14 cellular contexts compared by ENCODE assay signal in genomic region chr1:103460496-103460895, GRCh38.
DNase-seq lines count a peak whose midpoint lies in the region; ATAC-seq, FAIRE-seq and TF ChIP-seq lines count a peak whose summit lies in the region.
"Had no signal": no experiment of that assay in that cellular context is flagged by ENCODE, and none has a peak within 500 bp of the region (broad histone marks: within the 10 kb centered on the region; RNA-seq: fewer than 3 reads in every experiment).

No MANE protein-coding gene starts in this region.

- no peak for ATAC-seq in natural killer cell treated with Interleukin-12 subunit alpha and Interleukin-12 subunit beta and Interleukin-15 and Interleukin-18, amount 100 ng/mL, for 72 hours
- ATAC-seq in stimulated activated naive CD8-positive, alpha-beta T cell treated with anti-CD3 and anti-CD28 coated beads, Interleukin-15, Interleukin-2, amounts not matched to agents 100 U/mL and 50 U/mL, for 24 hours = no peak

- H3K4me1 Mint-ChIP-seq in astrocyte (ENCODE audit: low read depth, unreplicated experiment) (peaks cover 26% of the 10 kb centered on the region), neural crest cell (peaks cover 30% of the 10 kb centered on the region)
- no peaks in the 10 kb centered on the region for H3K4me1 Mint-ChIP-seq in natural killer cell treated with Interleukin-12 subunit alpha and Interleukin-12 subunit beta and Interleukin-15 and Interleukin-18, amount 100 ng/mL, for 72 hours (ENCODE audit: low read depth in 2 of 2)
- H3K4me1 Mint-ChIP-seq: CD4-positive, alpha-beta memory T cell had no signal

- DNase-seq in astrocyte (ENCODE audit: low read depth) (no peak), neural crest cell (ENCODE audit: low read depth, low spot score) (no peak), osteoblast (ENCODE audit: insufficient read length, low spot score, missing footprints) (peak; percentile 17), EL (no peak), dermis blood vessel endothelial cell (no peak)
- DNase-seq in natural killer cell treated with Interleukin-12 subunit alpha and Interleukin-12 subunit beta and Interleukin-15 and Interleukin-18, amount 100 ng/mL, for 72 hours (ENCODE audit: low spot score) = no peak
- DNase-seq in stimulated activated naive CD8-positive, alpha-beta T cell treated with anti-CD3 and anti-CD28 coated beads, Interleukin-15, Interleukin-2, amounts not matched to agents 100 U/mL and 50 U/mL, for 24 hours = no peak
- DNase-seq: C1 segment of cervical spinal cord, Calu3, GOT3 had no signal

- H3K4me3 ChIP-seq in astrocyte (ENCODE audit: insufficient read depth, low read depth, low read length) (no peak overlapping the region), osteoblast (ENCODE audit: insufficient read depth, low read length) (no peak overlapping the region)
- H3K4me3 ChIP-seq: HAP-1 had no signal

- H3K4me1 ChIP-seq in astrocyte (ENCODE audit: insufficient read depth, low read length) (no peaks in the 10 kb centered on the region), osteoblast (ENCODE audit: insufficient read depth, low read length) (no peaks in the 10 kb centered on the region)

- H3K36me3 Mint-ChIP-seq in astrocyte (ENCODE audit: low read depth, unreplicated experiment) (no peaks in the 10 kb centered on the region), neural crest cell (ENCODE audit: low read depth) (no peaks in the 10 kb centered on the region)
- no peaks in the 10 kb centered on the region for H3K36me3 Mint-ChIP-seq in natural killer cell treated with Interleukin-12 subunit alpha and Interleukin-12 subunit beta and Interleukin-15 and Interleukin-18, amount 100 ng/mL, for 72 hours
- H3K36me3 Mint-ChIP-seq: CD4-positive, alpha-beta memory T cell had no signal

- H3K27ac ChIP-seq in astrocyte (ENCODE audit: low read depth, low read length) (no peak overlapping the region), osteoblast (ENCODE audit: low read depth, low read length) (no peak overlapping the region)

- H4K20me1 ChIP-seq in astrocyte (ENCODE audit: insufficient read depth, low read length) (no peaks in the 10 kb centered on the region), osteoblast (ENCODE audit: insufficient read depth, low read length) (no peaks in the 10 kb centered on the region)

- H3K79me2 ChIP-seq in astrocyte (ENCODE audit: insufficient read depth, low read length) (no peaks in the 10 kb centered on the region), osteoblast (ENCODE audit: insufficient read depth, low read length) (no peaks in the 10 kb centered on the region)

- H3K27me3 Mint-ChIP-seq in astrocyte (ENCODE audit: low read depth, unreplicated experiment) (no peaks in the 10 kb centered on the region), neural crest cell (ENCODE audit: low read depth) (no peaks in the 10 kb centered on the region)
- no peaks in the 10 kb centered on the region for H3K27me3 Mint-ChIP-seq in natural killer cell treated with Interleukin-12 subunit alpha and Interleukin-12 subunit beta and Interleukin-15 and Interleukin-18, amount 100 ng/mL, for 72 hours
- H3K27me3 Mint-ChIP-seq: CD4-positive, alpha-beta memory T cell had no signal

- TF ChIP-seq CTCF in astrocyte (IDR thresholded peaks at IDR 0.05; ENCODE audit: insufficient read depth, low read depth, low read length) (no peak), neural crest cell (conservative IDR thresholded peaks at IDR 0.05) (no peak), osteoblast (IDR thresholded peaks at IDR 0.05; ENCODE audit: extremely low read depth, low read depth, low read length) (no peak)

- no peak for FAIRE-seq in astrocyte (lab: Jason Lieb, UNC)
- FAIRE-seq: GM12892 had no signal

- H3K9me3 Mint-ChIP-seq in astrocyte (ENCODE audit: unreplicated experiment) = no peaks in the 10 kb centered on the region
- no peaks in the 10 kb centered on the region for H3K9me3 Mint-ChIP-seq in neural crest cell
- H3K9me3 Mint-ChIP-seq in natural killer cell treated with Interleukin-12 subunit alpha and Interleukin-12 subunit beta and Interleukin-15 and Interleukin-18, amount 100 ng/mL, for 72 hours = no peaks in the 10 kb centered on the region
- H3K9me3 Mint-ChIP-seq: CD4-positive, alpha-beta memory T cell; HFFc6 had no signal

- H3K27me3 ChIP-seq in astrocyte (ENCODE audit: insufficient read depth, low read length) = no peaks in the 10 kb centered on the region
- H3K27me3 ChIP-seq in osteoblast (ENCODE audit: insufficient read depth, low read length) = no peaks in the 10 kb centered on the region

- no peak overlapping the region for H3K4me2 ChIP-seq in astrocyte (ENCODE audit: low read length)
- no peak overlapping the region for H3K4me2 ChIP-seq in osteoblast (ENCODE audit: insufficient read depth, low read length)

- H3K4me3 Mint-ChIP-seq in astrocyte (ENCODE audit: unreplicated experiment) (no peak overlapping the region), neural crest cell (no peak overlapping the region)
- H3K4me3 Mint-ChIP-seq in natural killer cell treated with Interleukin-12 subunit alpha and Interleukin-12 subunit beta and Interleukin-15 and Interleukin-18, amount 100 ng/mL, for 72 hours = no peak overlapping the region
- H3K4me3 Mint-ChIP-seq: CD4-positive, alpha-beta memory T cell; HFFc6 had no signal

- no peak overlapping the region for H3K9ac ChIP-seq in astrocyte (ENCODE audit: low read length)

- peak overlapping the region; percentile 20 for H3K27ac Mint-ChIP-seq in astrocyte (ENCODE audit: unreplicated experiment)
- H3K27ac Mint-ChIP-seq in neural crest cell (ENCODE audit: unreplicated experiment) = peak overlapping the region; percentile 57
- no peak overlapping the region for H3K27ac Mint-ChIP-seq in natural killer cell treated with Interleukin-12 subunit alpha and Interleukin-12 subunit beta and Interleukin-15 and Interleukin-18, amount 100 ng/mL, for 72 hours
- H3K27ac Mint-ChIP-seq: CD4-positive, alpha-beta memory T cell; HFFc6 had no signal

- no peak overlapping the region for H2AFZ ChIP-seq in astrocyte (ENCODE audit: low read depth, low read length)
- H2AFZ ChIP-seq in osteoblast (ENCODE audit: low read length) = no peak overlapping the region

- H3K36me3 ChIP-seq in astrocyte (ENCODE audit: insufficient read depth, low read length) (no peaks in the 10 kb centered on the region), osteoblast (ENCODE audit: insufficient read depth, low read length) (no peaks in the 10 kb centered on the region)
- H3K36me3 ChIP-seq: HAP-1 had no signal

- H3K9me3 ChIP-seq in astrocyte (ENCODE audit: insufficient read depth, low read depth, low read length) = no peaks in the 10 kb centered on the region
- H3K9me3 ChIP-seq in osteoblast (ENCODE audit: low read depth, low read length) = no peaks in the 10 kb centered on the region
- H3K9me3 ChIP-seq: HAP-1 had no signal

Comparison
In these comparisons a context has a peak if more than half of its experiments do, and no peak if none do; other contexts are left out.
1. H3K27ac Mint-ChIP-seq: peak in astrocyte (single experiment) and neural crest cell (single experiment); none in natural killer cell treated with Interleukin-12 subunit alpha and Interleukin-12 subunit beta and Interleukin-15 and Interleukin-18, amount 100 ng/mL, for 72 hours (0 of 2).